Comparison of ENCODE assay signal across 1 cellular context in genomic region chr10:3758491-3758970, GRCh38.
TF ChIP-seq lines count a peak whose summit lies in the region.

No MANE protein-coding gene starts in this region.

TF ChIP-seq in SK-N-SH, 30 proteins besides CTCF, POLR2A, EP300 and RAD21 (continued from another document):
- TF ChIP-seq ZBTB33 (IDR thresholded peaks at IDR 0.05; ENCODE audit: borderline replicate concordance, low read depth) = no peak
- no peak for TF ChIP-seq PBX3 (IDR thresholded peaks at IDR 0.05)
- TF ChIP-seq RCOR1 (IDR thresholded peaks at IDR 0.05; ENCODE audit: low read length) = no peak
- no peak for TF ChIP-seq SMC3 (IDR thresholded peaks at IDR 0.05; ENCODE audit: low read depth, low read length)
- no peak for TF ChIP-seq MAX (IDR thresholded peaks at IDR 0.05; ENCODE audit: low read depth)
- no peak for TF ChIP-seq GATA2 (CRISPR knock-in tag; IDR thresholded peaks at IDR 0.05)
- no peak for TF ChIP-seq SIN3A (IDR thresholded peaks at IDR 0.05; ENCODE audit: borderline replicate concordance, low read depth, low read length)
- no peak for TF ChIP-seq REST (IDR thresholded peaks at IDR 0.05; ENCODE audit: low read depth, low read length)
- no peak for TF ChIP-seq TCF12 (IDR thresholded peaks at IDR 0.05)
- TF ChIP-seq IRF3 (IDR thresholded peaks at IDR 0.05; ENCODE audit: low read depth, low read length) = no peak
- TF ChIP-seq FOXM1 (IDR thresholded peaks at IDR 0.05; ENCODE audit: low read depth) = no peak
- no peak for TF ChIP-seq JUND (IDR thresholded peaks at IDR 0.05)
- no peak for TF ChIP-seq TAF1 (IDR thresholded peaks at IDR 0.05; ENCODE audit: borderline replicate concordance, low read depth, low read length)
